8 cellular contexts compared by ENCODE assay signal in genomic region chr14:46580941-46581671, GRCh38.
DNase-seq lines count a peak whose midpoint lies in the region; ATAC-seq and TF ChIP-seq lines count a peak whose summit lies in the region.

No MANE protein-coding gene starts in this region.

- no peak overlapping the region for H3K9ac ChIP-seq in neural cell (ENCODE audit: low read length)

- H3K36me3 ChIP-seq in brain microvascular endothelial cell (replicated peaks) (no peaks in the 10 kb centered on the region), neural cell (ENCODE audit: insufficient read depth, low read length) (no peaks in the 10 kb centered on the region)

- H2AFZ ChIP-seq in neural cell (ENCODE audit: low read depth, low read length) = no peak overlapping the region

- H3K4me3 Mint-ChIP-seq in activated naive CD8-positive, alpha-beta T cell treated with anti-CD3 and anti-CD28 coated beads, Interleukin-2, amount 50 U/mL, for 24 hours = no peak overlapping the region
- H3K4me3 Mint-ChIP-seq in activated naive CD8-positive, alpha-beta T cell treated with anti-CD3 and anti-CD28 coated beads for 36 hours = no peak overlapping the region

- TF ChIP-seq EP300 in neural cell (conservative IDR thresholded peaks at IDR 0.05; ENCODE audit: poor library complexity, severe bottlenecking) = no peak

- no peak for ATAC-seq in activated naive CD8-positive, alpha-beta T cell treated with anti-CD3 and anti-CD28 coated beads, Interleukin-2, amount 50 U/mL, for 24 hours
- ATAC-seq in GM18511 (IDR thresholded peaks at IDR 0.05; ENCODE audit: unreplicated experiment) = no peak

- H3K4me3 ChIP-seq in brain microvascular endothelial cell (ENCODE audit: low read depth, low read length) (no peak overlapping the region), neural cell (ENCODE audit: low read length) (no peak overlapping the region)

- DNase-seq in activated naive CD8-positive, alpha-beta T cell treated with anti-CD3 and anti-CD28 coated beads, Interleukin-2, amount 50 U/mL, for 24 hours = peak; percentile 2
- no peak for DNase-seq in activated naive CD8-positive, alpha-beta T cell treated with anti-CD3 and anti-CD28 coated beads for 36 hours
- peak; percentile 26 for DNase-seq in NCI-H345 treated with DMSO at 0.1 percent for 48 hours (lab: John Stamatoyannopoulos, UW; ENCODE audit: unreplicated experiment)
- DNase-seq in brain microvascular endothelial cell = peak; percentile 37
- no peak for DNase-seq in epidermal melanocyte (ENCODE audit: insufficient read length, low spot score)
- no peak for DNase-seq in activated naive CD4-positive, alpha-beta T cell treated with Interleukin-2 at 50 U/mL for 16 hours

- TF ChIP-seq RAD21 in neural cell (conservative IDR thresholded peaks at IDR 0.05) = peak; percentile 68

- in situ Hi-C loops in brain microvascular endothelial cell (cut with HindIII; ENCODE audit: low pct_ligation_motif_present, low sequenced_read_pairs) = no loop called here

- H3F3A ChIP-seq in neural cell (ENCODE audit: insufficient read depth, low read length, poor library complexity, severe bottlenecking) = no peaks in the 10 kb centered on the region

- no peaks in the 10 kb centered on the region for H3K9me2 ChIP-seq in neural cell (ENCODE audit: insufficient read depth, low read length)

- H4K20me1 ChIP-seq in neural cell (ENCODE audit: insufficient read depth) = no peaks in the 10 kb centered on the region

- H3K27me3 ChIP-seq in brain microvascular endothelial cell (replicated peaks) = no peaks in the 10 kb centered on the region
- no peaks in the 10 kb centered on the region for H3K27me3 ChIP-seq in neural cell (ENCODE audit: insufficient read depth, low read depth, low read length)

- peaks cover 4% of the 10 kb centered on the region for H3K9me3 Mint-ChIP-seq in activated naive CD8-positive, alpha-beta T cell treated with anti-CD3 and anti-CD28 coated beads, Interleukin-2, amount 50 U/mL, for 24 hours
- peaks cover 2% of the 10 kb centered on the region for H3K9me3 Mint-ChIP-seq in activated naive CD8-positive, alpha-beta T cell treated with anti-CD3 and anti-CD28 coated beads for 36 hours

- TF ChIP-seq CTCF in brain microvascular endothelial cell (IDR thresholded peaks at IDR 0.05; ENCODE audit: low read depth, low read length, missing control alignments) = peak; percentile 79
- peak; percentile 63 for TF ChIP-seq CTCF in neural cell (IDR thresholded peaks at IDR 0.05; ENCODE audit: poor library complexity, severe bottlenecking)

- H3K27ac ChIP-seq in brain microvascular endothelial cell (no peak overlapping the region), neural cell (ENCODE audit: low read length) (no peak overlapping the region)

- no peaks in the 10 kb centered on the region for H3K4me1 Mint-ChIP-seq in activated naive CD8-positive, alpha-beta T cell treated with anti-CD3 and anti-CD28 coated beads, Interleukin-2, amount 50 U/mL, for 24 hours
- H3K4me1 Mint-ChIP-seq in activated naive CD8-positive, alpha-beta T cell treated with anti-CD3 and anti-CD28 coated beads for 36 hours = no peaks in the 10 kb centered on the region

- no peak overlapping the region for H3K27ac Mint-ChIP-seq in activated naive CD8-positive, alpha-beta T cell treated with anti-CD3 and anti-CD28 coated beads, Interleukin-2, amount 50 U/mL, for 24 hours
- no peak overlapping the region for H3K27ac Mint-ChIP-seq in activated naive CD8-positive, alpha-beta T cell treated with anti-CD3 and anti-CD28 coated beads for 36 hours

- H3K36me3 Mint-ChIP-seq in activated naive CD8-positive, alpha-beta T cell treated with anti-CD3 and anti-CD28 coated beads, Interleukin-2, amount 50 U/mL, for 24 hours (ENCODE audit: low read depth) = no peaks in the 10 kb centered on the region
- H3K36me3 Mint-ChIP-seq in activated naive CD8-positive, alpha-beta T cell treated with anti-CD3 and anti-CD28 coated beads for 36 hours = no peaks in the 10 kb centered on the region

- H3K79me2 ChIP-seq in neural cell (replicated peaks; ENCODE audit: insufficient read depth, low read length) = no peaks in the 10 kb centered on the region

- no peaks in the 10 kb centered on the region for H3K27me3 Mint-ChIP-seq in activated naive CD8-positive, alpha-beta T cell treated with anti-CD3 and anti-CD28 coated beads, Interleukin-2, amount 50 U/mL, for 24 hours
- no peaks in the 10 kb centered on the region for H3K27me3 Mint-ChIP-seq in activated naive CD8-positive, alpha-beta T cell treated with anti-CD3 and anti-CD28 coated beads for 36 hours

- H3K9me3 ChIP-seq in neural cell (ENCODE audit: low read length) = no peaks in the 10 kb centered on the region

- H3K4me2 ChIP-seq in neural cell (ENCODE audit: low read length) = no peak overlapping the region

TF ChIP-seq in neural cell, 6 proteins besides CTCF, POLR2A, EP300 and RAD21:
- TF ChIP-seq EZH2 (IDR thresholded peaks at IDR 0.05; ENCODE audit: borderline replicate concordance, insufficient read depth, low read length, poor library complexity, severe bottlenecking) = no peak
- peak; percentile 66 for TF ChIP-seq SMC3 (conservative IDR thresholded peaks at IDR 0.05; ENCODE audit: poor library complexity)
- TF ChIP-seq TAF1 (IDR thresholded peaks at IDR 0.05; ENCODE audit: low read depth) = no peak

Comparison
In these comparisons a context has a peak if more than half of its experiments do, and no peak if none do; other contexts are left out.
1. DNase-seq: peak in activated naive CD8-positive, alpha-beta T cell treated with anti-CD3 and anti-CD28 coated beads, Interleukin-2, amount 50 U/mL, for 24 hours (single experiment), NCI-H345 treated with DMSO at 0.1 percent for 48 hours (single experiment) and brain microvascular endothelial cell (single experiment); none in activated naive CD8-positive, alpha-beta T cell treated with anti-CD3 and anti-CD28 coated beads for 36 hours (single experiment), epidermal melanocyte (single experiment) and activated naive CD4-positive, alpha-beta T cell treated with Interleukin-2 at 50 U/mL for 16 hours (single experiment).